Comparison of ENCODE assay signal across 8 cellular contexts in genomic region chr2:73156539-73157124, GRCh38. TPM values are rescaled to one million over a fixed set of nuclear protein-coding genes. Genes with fewer than 3 reads are reported as not detected.
DNase-seq lines count a peak whose midpoint lies in the region; ATAC-seq and TF ChIP-seq lines count a peak whose summit lies in the region.

No MANE protein-coding gene starts in this region.

- BruUV-seq in PC-3 (replicated peaks; lab: Mats Ljungman, UMichigan) = no TSS peak

- peak overlapping the region; percentile 32 for H3K4me3 ChIP-seq in H7 (ENCODE audit: insufficient read depth, low read depth, low read length)
- H3K4me3 ChIP-seq in PC-3 (ENCODE audit: low read length) = no peak overlapping the region
- H3K4me3 ChIP-seq in iPS-15b (ENCODE audit: low read depth, low read length) = peak overlapping the region; percentile 53
- H3K4me3 ChIP-seq in skeletal muscle satellite cell (ENCODE audit: low read length) = peak overlapping the region; percentile 62

- intact Hi-C loops in PC-3 (cut with micrococcal nuclease) = no loop called here

- no peak overlapping the region for H2AFZ ChIP-seq in PC-3 (ENCODE audit: low read length)

- H3K27me3 ChIP-seq in H7 (ENCODE audit: control insufficient read depth, insufficient read depth, low read length) (peaks cover 7% of the 10 kb centered on the region), PC-3 (ENCODE audit: low read length) (peaks cover 4% of the 10 kb centered on the region; the same call in 1 of the 2 replicates), iPS-15b (ENCODE audit: control insufficient read depth, insufficient read depth, low read length) (peaks cover 21% of the 10 kb centered on the region), skeletal muscle satellite cell (ENCODE audit: control insufficient read depth, insufficient read depth, low read length) (peaks cover 16% of the 10 kb centered on the region)

- H3K9ac ChIP-seq in PC-3 (ENCODE audit: low read length) (no peak overlapping the region), iPS-15b (ENCODE audit: low read depth, low read length) (no peak overlapping the region), skeletal muscle satellite cell (ENCODE audit: low read depth, low read length) (no peak overlapping the region)

- H3K9me3 ChIP-seq in PC-3 (ENCODE audit: low read length) = no peaks in the 10 kb centered on the region
- H3K9me3 ChIP-seq in iPS-15b (ENCODE audit: control insufficient read depth, insufficient read depth, low read length) = no peaks in the 10 kb centered on the region
- H3K9me3 ChIP-seq in skeletal muscle satellite cell (replicated peaks; ENCODE audit: low read length) = no peaks in the 10 kb centered on the region

- POLR2A ChIA-PET in PC-3 (lab: Charles Lee; ENCODE audit: unreplicated experiment) = interaction anchor here (0.6 kb wide), 1 partner anchor 220 kb away, joined by 3 read pairs; no protein-coding TSS in a partner anchor

- CTCF ChIA-PET in PC-3 (lab: Charles Lee) = interaction anchor here (0.5 to 1.0 kb wide), 3 partner anchors 46 to 1200 kb away, joined by 3 to 4 read pairs (median 3); no protein-coding TSS in a partner anchor

- peak overlapping the region; percentile 28; the same call in 1 of the 2 replicates for H3K4me2 ChIP-seq in PC-3 (ENCODE audit: low read length)
- H3K4me2 ChIP-seq in skeletal muscle satellite cell (ENCODE audit: low read length) = peak overlapping the region; percentile 85

- H4K20me1 ChIP-seq in PC-3 (ENCODE audit: low read length) = no peaks in the 10 kb centered on the region

- H3K36me3 ChIP-seq in H7 (replicated peaks; ENCODE audit: control insufficient read depth, insufficient read depth, low read length) = no peaks in the 10 kb centered on the region
- no peaks in the 10 kb centered on the region for H3K36me3 ChIP-seq in PC-3 (ENCODE audit: low read depth, low read length)
- H3K36me3 ChIP-seq in iPS-15b (ENCODE audit: control insufficient read depth, insufficient read depth, low read length) = no peaks in the 10 kb centered on the region
- no peaks in the 10 kb centered on the region for H3K36me3 ChIP-seq in skeletal muscle satellite cell (ENCODE audit: insufficient read depth, low read length)

- 0 out of 2 replicates have a peak, but pooled peaks cover 2% of the 10 kb centered on the region for H3K4me1 ChIP-seq in PC-3 (ENCODE audit: insufficient read depth, low read length)
- H3K4me1 ChIP-seq in iPS-15b (ENCODE audit: control insufficient read depth, insufficient read depth, low read length) = no peaks in the 10 kb centered on the region
- H3K4me1 ChIP-seq in skeletal muscle satellite cell (ENCODE audit: control insufficient read depth, insufficient read depth, low read length) = peaks cover 8% of the 10 kb centered on the region

- no peaks in the 10 kb centered on the region for H3F3A ChIP-seq in PC-3 (ENCODE audit: low read length, unreplicated experiment)

- no peak overlapping the region for H3K27ac ChIP-seq in PC-3 (ENCODE audit: low read length)

- H3K9me2 ChIP-seq in PC-3 (replicated peaks; ENCODE audit: low read length) = no peaks in the 10 kb centered on the region

- ATAC-seq in PC-3 (peak; percentile 84), GM18858 (IDR thresholded peaks at IDR 0.05; ENCODE audit: unreplicated experiment) (no peak), GM21786 (IDR thresholded peaks at IDR 0.05; ENCODE audit: unreplicated experiment) (no peak)

- H3K79me2 ChIP-seq in PC-3 (ENCODE audit: low read length) = no peaks in the 10 kb centered on the region

- DNase-seq in AG20443 (ENCODE audit: low spot score) (peak; percentile 89), H7 (peak; percentile 91), PC-3 (peak; percentile 44), astrocyte of the hippocampus (ENCODE audit: low read depth, low spot score) (peak; percentile 81)

- peak; percentile 86 for TF ChIP-seq CTCF in PC-3 (conservative IDR thresholded peaks at IDR 0.05; ENCODE audit: low read depth, low read length)

RNA-seq across cellular contexts. Expression of gene RAB11FIP5, which starts 43.9 kb away (rescaled TPM):
- total RNA-seq in H7 (2014; rRNA removed; shearing (Covaris generic)) = 12.4 and 16.7 TPM in 2 replicates
- 26.6 and 36.9 TPM in 2 replicates for total RNA-seq in PC-3 (2014; rRNA removed)
- total RNA-seq in skeletal muscle satellite cell (2012; rRNA removed) = 37.3 and 47.6 TPM in 2 replicates

RNA-seq across cellular contexts. Expression of gene NOTO, which starts 45.7 kb away (rescaled TPM):
- total RNA-seq in H7 (2014; rRNA removed; shearing (Covaris generic)) = not detected in 2 replicates
- 0.07 TPM in 1 of 2 replicates, not detected in the other for total RNA-seq in PC-3 (2014; rRNA removed)
- not detected in 2 replicates for total RNA-seq in skeletal muscle satellite cell (2012; rRNA removed)

RNA-seq across cellular contexts. Expression of gene SMYD5, which starts 57.4 kb away (rescaled TPM):
- total RNA-seq in H7 (2014; rRNA removed; shearing (Covaris generic)) = 51.3 and 59.7 TPM in 2 replicates
- 47.1 and 49.4 TPM in 2 replicates for total RNA-seq in PC-3 (2014; rRNA removed)
- total RNA-seq in skeletal muscle satellite cell (2012; rRNA removed) = 15.7 and 21.6 TPM in 2 replicates
